14 cellular contexts compared by ENCODE assay signal in the genomic region with DNA sequence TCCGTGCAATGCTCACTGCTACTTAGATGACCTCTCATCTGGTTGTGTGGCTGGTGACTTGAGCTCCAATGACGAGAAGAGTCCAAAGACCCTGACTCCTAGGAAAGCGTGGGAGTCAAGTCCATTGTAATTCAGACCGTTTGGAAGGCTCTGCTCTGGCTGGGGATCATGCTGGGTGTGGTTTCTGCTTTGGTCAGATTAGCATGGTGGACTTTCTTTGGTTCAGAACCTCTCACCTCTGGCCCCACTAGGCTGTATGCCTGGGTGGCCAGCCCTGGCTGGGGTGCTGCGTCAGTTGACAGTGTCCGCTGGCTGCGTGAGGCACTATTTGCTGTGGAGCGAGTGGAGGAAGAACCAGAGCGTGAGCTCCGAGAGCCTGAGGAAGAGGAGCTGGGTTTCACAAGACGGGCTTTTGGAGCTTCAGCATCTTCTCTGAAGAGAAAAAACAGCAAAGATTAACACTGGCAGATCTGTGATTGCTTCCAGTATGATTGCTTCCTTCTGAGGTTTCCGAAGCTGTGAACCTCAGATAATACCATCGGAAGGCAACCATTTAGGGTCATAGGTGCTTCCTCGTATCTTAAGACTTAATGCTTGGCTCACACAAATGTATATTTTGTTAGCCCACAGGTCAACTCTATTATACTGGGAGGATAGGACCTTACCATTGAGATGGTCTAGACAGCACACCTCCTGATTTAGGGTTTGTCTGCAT.
"Had no signal": no experiment of that assay in that cellular context is flagged by ENCODE, and none has a peak within 500 bp of the region (broad histone marks: within the 10 kb centered on the region; RNA-seq: fewer than 3 reads in every experiment).

No MANE protein-coding gene starts in this region.

- H3K9me3 Mint-ChIP-seq: activated B cell treated with CpG ODN at 0.5 μM for 24 hours; brain; dendritic cell treated with granulocyte-macrophage colony-stimulating factor and Interleukin-4, amounts not matched to agents 40 ng/mL and 50 ng/mL, for 4 days; effector memory CD8-positive, alpha-beta T cell had no signal

- ATAC-seq: effector memory CD8-positive, alpha-beta T cell; psoas muscle; stimulated activated naive CD8-positive, alpha-beta T cell treated with anti-CD3 and anti-CD28 coated beads, Interleukin-15, Interleukin-2, amounts not matched to agents 100 U/mL and 50 U/mL, for 24 hours had no signal

- H3K27me3 Mint-ChIP-seq: activated B cell treated with CpG ODN at 0.5 μM for 24 hours; brain; dendritic cell treated with granulocyte-macrophage colony-stimulating factor and Interleukin-4, amounts not matched to agents 40 ng/mL and 50 ng/mL, for 4 days; effector memory CD8-positive, alpha-beta T cell had no signal

- H3K27ac ChIP-seq: hepatocyte, neutrophil, psoas muscle, upper lobe of left lung had no signal

- H3K4me3 Mint-ChIP-seq: activated B cell treated with CpG ODN at 0.5 μM for 24 hours; brain; dendritic cell treated with granulocyte-macrophage colony-stimulating factor and Interleukin-4, amounts not matched to agents 40 ng/mL and 50 ng/mL, for 4 days; effector memory CD8-positive, alpha-beta T cell had no signal

- DNase-seq: activated B cell treated with CpG ODN at 0.5 μM for 24 hours; activated CD4-positive, alpha-beta T cell treated with anti-CD3 and anti-CD28 coated beads, Interleukin-2, amount 50 U/mL, for 1 hour; activated naive CD4-positive, alpha-beta T cell treated with Interleukin-2 at 50 U/mL for 16 hours; effector memory CD8-positive, alpha-beta T cell; mesendoderm; psoas muscle; stimulated activated CD4-positive, alpha-beta T cell treated with anti-CD3 and anti-CD28 coated beads, Interleukin-2, amount 100 ng/mL, for 48 hours; stimulated activated naive CD8-positive, alpha-beta T cell treated with anti-CD3 and anti-CD28 coated beads, Interleukin-15, Interleukin-2, amounts not matched to agents 100 U/mL and 50 U/mL, for 24 hours; T1000; upper lobe of left lung had no signal

- H3K27me3 ChIP-seq: hepatocyte, neutrophil, upper lobe of left lung had no signal

- H3K4me3 ChIP-seq: hepatocyte, psoas muscle, upper lobe of left lung had no signal

- H3K9me3 ChIP-seq: neutrophil, psoas muscle, upper lobe of left lung had no signal

- H3K27ac Mint-ChIP-seq: activated B cell treated with CpG ODN at 0.5 μM for 24 hours; dendritic cell treated with granulocyte-macrophage colony-stimulating factor and Interleukin-4, amounts not matched to agents 40 ng/mL and 50 ng/mL, for 4 days had no signal
